Comparison of ENCODE assay signal across 1 cellular context in genomic region chr3:119293761-119294401, GRCh38.
TF ChIP-seq lines count a peak whose summit lies in the region.

TSS of gene ARHGAP31 (plus strand) at chr3:119294383. CDS start at chr3:119294905, 522 bp downstream.

TF ChIP-seq in H1, 55 proteins besides CTCF, POLR2A, EP300 and RAD21 (continued from another document):
- TF ChIP-seq USF2 (IDR thresholded peaks at IDR 0.05; ENCODE audit: low read length) (no peak), CHD1 (IDR thresholded peaks at IDR 0.05; ENCODE audit: low read depth, low read length) (no peak), CEBPB (IDR thresholded peaks at IDR 0.05; ENCODE audit: low read depth, low read length) (no peak), EZH2 (IDR thresholded peaks at IDR 0.05; ENCODE audit: low read depth, low read length, severe bottlenecking) (peak; percentile 30), SAP30 (IDR thresholded peaks at IDR 0.05; ENCODE audit: insufficient read depth, insufficient replicate concordance, low read length) (peak; percentile 61), HDAC6 (IDR thresholded peaks at IDR 0.05; ENCODE audit: low read depth, low read length) (no peak), CHD2 (IDR thresholded peaks at IDR 0.05; ENCODE audit: low read length) (no peak), BACH1 (IDR thresholded peaks at IDR 0.05; ENCODE audit: low read length) (no peak), NANOG (IDR thresholded peaks at IDR 0.05; ENCODE audit: insufficient read depth, low read depth, low read length, poor library complexity, severe bottlenecking) (no peak), TCF12 (IDR thresholded peaks at IDR 0.05; ENCODE audit: low read depth, low read length) (no peak), BRCA1 (IDR thresholded peaks at IDR 0.05; ENCODE audit: low read depth, low read length) (no peak), CBX8 (IDR thresholded peaks at IDR 0.05; ENCODE audit: borderline replicate concordance, low read depth, low read length) (no peak), RFX5 (IDR thresholded peaks at IDR 0.05; ENCODE audit: borderline replicate concordance, low read depth, low read length) (no peak), TAF7 (optimal IDR thresholded peaks at IDR 0.05; ENCODE audit: borderline replicate concordance, low read depth, low read length) (no peak), CTBP2 (IDR thresholded peaks at IDR 0.05; ENCODE audit: borderline replicate concordance, insufficient read depth, insufficient read length, low read length) (no peak), TBP (IDR thresholded peaks at IDR 0.05; ENCODE audit: low read depth, low read length) (no peak), JUN (IDR thresholded peaks at IDR 0.05; ENCODE audit: low read depth, low read length) (no peak), RNF2 (IDR thresholded peaks at IDR 0.05; ENCODE audit: borderline replicate concordance, low read depth, low read length, missing control alignments, poor library complexity, severe bottlenecking) (peak; percentile 31), KDM1A (IDR thresholded peaks at IDR 0.05; ENCODE audit: borderline replicate concordance, low read length) (no peak), CREB1 (IDR thresholded peaks at IDR 0.05) (no peak), SIRT6 (IDR thresholded peaks at IDR 0.05; ENCODE audit: low read length) (no peak), RBBP5 (IDR thresholded peaks at IDR 0.05; ENCODE audit: borderline replicate concordance, low read depth, low read length) (peak; percentile 61; the same call in 1 of the 2 replicates), GTF2F1 (IDR thresholded peaks at IDR 0.05; ENCODE audit: borderline replicate concordance, low read depth, low read length) (no peak), SIN3A (conservative IDR thresholded peaks at IDR 0.05 in 1 of 2, IDR thresholded peaks at IDR 0.05 in 1 of 2; ENCODE audit: low read depth in 1 of 2, low read length in 2 of 2) (peak in 1 of 2 experiments; percentile 62; a peak in 2 of 4 replicates)
TF ChIP-seq in H1: peak in this region for 8.
